Comparison of ENCODE assay signal across 10 cellular contexts in genomic region chr9:19788152-19788551, GRCh38.
DNase-seq lines count a peak whose midpoint lies in the region.
"Had no signal": no experiment of that assay in that cellular context is flagged by ENCODE, and none has a peak within 500 bp of the region (broad histone marks: within the 10 kb centered on the region; RNA-seq: fewer than 3 reads in every experiment).

No MANE protein-coding gene starts in this region.

- DNase-seq in NCI-H1417 (lab: John Stamatoyannopoulos, UW) (peak in 2 of 3 experiments; percentile 49 to 75), NCI-H1417 treated with DMSO at 0.1 percent for 48 hours (lab: John Stamatoyannopoulos, UW) (no peak), NCI-H69 (lab: John Stamatoyannopoulos, UW) (peak; percentile 81), hippocampal formation (lab: John Stamatoyannopoulos, UW) (peak; percentile 26 to 52), retina (peak; percentile 64), NAMALWA (ENCODE audit: low spot score) (no peak), SW 1271 (lab: John Stamatoyannopoulos, UW) (no peak)
- no peak for DNase-seq in NK-92 treated with Interleukin-12 subunit alpha and Interleukin-12 subunit beta, amount 100 ng/mL, for 24 hours (lab: John Stamatoyannopoulos, UW)
- DNase-seq: lower lobe of right lung, right lobe of liver had no signal

Comparison
In these comparisons a context has a peak if more than half of its experiments do, and no peak if none do; other contexts are left out.
1. DNase-seq: peak in NCI-H1417 (2 of 3), NCI-H69 (single experiment), hippocampal formation (2 of 2) and retina (single experiment); none in NCI-H1417 treated with DMSO at 0.1 percent for 48 hours (single experiment), NK-92 treated with Interleukin-12 subunit alpha and Interleukin-12 subunit beta, amount 100 ng/mL, for 24 hours (single experiment), NAMALWA (single experiment) and SW 1271 (0 of 2).